1 cellular context compared by ENCODE assay signal in the genomic region with DNA sequence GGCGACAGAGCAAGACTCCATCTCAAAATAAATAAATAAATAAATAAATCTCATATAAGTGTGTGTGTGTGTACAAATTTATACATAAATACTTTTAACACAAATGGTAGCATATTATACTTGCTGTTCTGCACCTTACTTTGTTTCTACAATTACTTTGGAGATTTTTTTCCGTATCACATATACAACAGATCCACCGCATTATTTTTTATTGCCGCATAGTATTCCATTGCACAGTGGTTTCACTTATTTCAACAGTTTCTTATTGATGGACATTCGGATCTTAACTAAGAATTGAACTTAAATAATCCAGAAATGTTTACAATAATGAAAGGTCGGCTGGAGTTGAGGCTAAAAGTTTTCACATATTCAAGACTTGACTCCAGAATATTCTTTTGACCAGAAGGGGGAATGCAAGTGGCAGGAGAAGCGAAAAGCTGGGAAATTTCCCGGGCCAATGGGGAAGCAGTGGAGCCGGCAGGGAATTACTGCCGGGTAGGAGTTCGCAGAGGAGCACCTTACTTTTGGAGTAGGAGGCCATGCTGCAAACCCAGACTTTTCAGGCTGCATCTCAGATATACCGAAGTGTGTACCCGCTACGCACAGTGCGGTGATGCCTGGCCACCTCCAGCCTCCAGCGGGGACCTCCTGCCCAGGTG.
TF ChIP-seq lines count a peak whose summit lies in the region.

No MANE protein-coding gene starts in this region.

TF ChIP-seq in HEK293, 187 proteins besides CTCF, POLR2A, EP300 and RAD21 (continued from another document and continues in another):
- TF ChIP-seq ZNF785 (tag by site-specific recombination; IDR thresholded peaks at IDR 0.05) (no peak), FEZF1 (tag by site-specific recombination; IDR thresholded peaks at IDR 0.05) (no peak), KLF7 (tag by site-specific recombination; IDR thresholded peaks at IDR 0.05; ENCODE audit: borderline replicate concordance) (no peak), WT1 (tag by site-specific recombination; IDR thresholded peaks at IDR 0.05) (no peak), ZFP37 (tag by site-specific recombination; IDR thresholded peaks at IDR 0.05) (no peak), ZNF623 (tag by site-specific recombination; IDR thresholded peaks at IDR 0.05) (no peak), ZNF155 (tag by site-specific recombination; IDR thresholded peaks at IDR 0.05) (no peak), ZNF37A (tag by site-specific recombination; IDR thresholded peaks at IDR 0.05) (no peak), ZNF202 (tag by site-specific recombination; IDR thresholded peaks at IDR 0.05; ENCODE audit: borderline replicate concordance) (no peak), ZNF501 (tag by site-specific recombination; IDR thresholded peaks at IDR 0.05) (no peak), ZBTB21 (tag by site-specific recombination; IDR thresholded peaks at IDR 0.05) (no peak), ZNF175 (tag by site-specific recombination; IDR thresholded peaks at IDR 0.05) (no peak), MEIS1 (CRISPR knock-in tag; IDR thresholded peaks at IDR 0.05; ENCODE audit: borderline replicate concordance) (no peak), ZBTB8A (tag by site-specific recombination; IDR thresholded peaks at IDR 0.05) (no peak), ZNF707 (tag by site-specific recombination; IDR thresholded peaks at IDR 0.05) (no peak), GLI2 (tag by site-specific recombination; IDR thresholded peaks at IDR 0.05; ENCODE audit: borderline replicate concordance, low read depth) (no peak), ZFP3 (tag by site-specific recombination; IDR thresholded peaks at IDR 0.05; ENCODE audit: low read depth) (peak; percentile 90), REPIN1 (tag by site-specific recombination; IDR thresholded peaks at IDR 0.05; ENCODE audit: low read depth) (no peak), ZBTB48 (tag by site-specific recombination; IDR thresholded peaks at IDR 0.05) (no peak), SP7 (tag by site-specific recombination; IDR thresholded peaks at IDR 0.05) (no peak), ZBTB1 (tag by site-specific recombination; IDR thresholded peaks at IDR 0.05) (no peak), GLIS2 (tag by site-specific recombination; IDR thresholded peaks at IDR 0.05) (no peak), ZNF48 (tag by site-specific recombination; IDR thresholded peaks at IDR 0.05) (no peak)
- TF ChIP-seq, protein P1, sequence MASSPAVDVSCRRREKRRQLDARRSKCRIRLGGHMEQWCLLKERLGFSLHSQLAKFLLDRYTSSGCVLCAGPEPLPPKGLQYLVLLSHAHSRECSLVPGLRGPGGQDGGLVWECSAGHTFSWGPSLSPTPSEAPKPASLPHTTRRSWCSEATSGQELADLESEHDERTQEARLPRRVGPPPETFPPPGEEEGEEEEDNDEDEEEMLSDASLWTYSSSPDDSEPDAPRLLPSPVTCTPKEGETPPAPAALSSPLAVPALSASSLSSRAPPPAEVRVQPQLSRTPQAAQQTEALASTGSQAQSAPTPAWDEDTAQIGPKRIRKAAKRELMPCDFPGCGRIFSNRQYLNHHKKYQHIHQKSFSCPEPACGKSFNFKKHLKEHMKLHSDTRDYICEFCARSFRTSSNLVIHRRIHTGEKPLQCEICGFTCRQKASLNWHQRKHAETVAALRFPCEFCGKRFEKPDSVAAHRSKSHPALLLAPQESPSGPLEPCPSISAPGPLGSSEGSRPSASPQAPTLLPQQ (tag by site-specific recombination; IDR thresholded peaks at IDR 0.05) = no peak
- TF ChIP-seq, protein P2, sequence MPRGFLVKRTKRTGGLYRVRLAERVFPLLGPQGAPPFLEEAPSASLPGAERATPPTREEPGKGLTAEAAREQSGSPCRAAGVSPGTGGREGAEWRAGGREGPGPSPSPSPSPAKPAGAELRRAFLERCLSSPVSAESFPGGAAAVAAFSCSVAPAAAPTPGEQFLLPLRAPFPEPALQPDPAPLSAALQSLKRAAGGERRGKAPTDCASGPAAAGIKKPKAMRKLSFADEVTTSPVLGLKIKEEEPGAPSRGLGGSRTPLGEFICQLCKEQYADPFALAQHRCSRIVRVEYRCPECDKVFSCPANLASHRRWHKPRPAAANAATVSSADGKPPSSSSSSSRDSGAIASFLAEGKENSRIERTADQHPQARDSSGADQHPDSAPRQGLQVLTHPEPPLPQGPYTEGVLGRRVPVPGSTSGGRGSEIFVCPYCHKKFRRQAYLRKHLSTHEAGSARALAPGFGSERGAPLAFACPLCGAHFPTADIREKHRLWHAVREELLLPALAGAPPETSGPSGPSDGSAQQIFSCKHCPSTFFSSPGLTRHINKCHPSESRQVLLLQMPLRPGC (tag by site-specific recombination; IDR thresholded peaks at IDR 0.05) = no peak
- TF ChIP-seq, protein P3, sequence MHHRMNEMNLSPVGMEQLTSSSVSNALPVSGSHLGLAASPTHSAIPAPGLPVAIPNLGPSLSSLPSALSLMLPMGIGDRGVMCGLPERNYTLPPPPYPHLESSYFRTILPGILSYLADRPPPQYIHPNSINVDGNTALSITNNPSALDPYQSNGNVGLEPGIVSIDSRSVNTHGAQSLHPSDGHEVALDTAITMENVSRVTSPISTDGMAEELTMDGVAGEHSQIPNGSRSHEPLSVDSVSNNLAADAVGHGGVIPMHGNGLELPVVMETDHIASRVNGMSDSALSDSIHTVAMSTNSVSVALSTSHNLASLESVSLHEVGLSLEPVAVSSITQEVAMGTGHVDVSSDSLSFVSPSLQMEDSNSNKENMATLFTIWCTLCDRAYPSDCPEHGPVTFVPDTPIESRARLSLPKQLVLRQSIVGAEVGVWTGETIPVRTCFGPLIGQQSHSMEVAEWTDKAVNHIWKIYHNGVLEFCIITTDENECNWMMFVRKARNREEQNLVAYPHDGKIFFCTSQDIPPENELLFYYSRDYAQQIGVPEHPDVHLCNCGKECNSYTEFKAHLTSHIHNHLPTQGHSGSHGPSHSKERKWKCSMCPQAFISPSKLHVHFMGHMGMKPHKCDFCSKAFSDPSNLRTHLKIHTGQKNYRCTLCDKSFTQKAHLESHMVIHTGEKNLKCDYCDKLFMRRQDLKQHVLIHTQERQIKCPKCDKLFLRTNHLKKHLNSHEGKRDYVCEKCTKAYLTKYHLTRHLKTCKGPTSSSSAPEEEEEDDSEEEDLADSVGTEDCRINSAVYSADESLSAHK (tag by site-specific recombination; IDR thresholded peaks at IDR 0.05) = peak; percentile 60; the same call in 1 of the 2 replicates
- TF ChIP-seq, protein P4, sequence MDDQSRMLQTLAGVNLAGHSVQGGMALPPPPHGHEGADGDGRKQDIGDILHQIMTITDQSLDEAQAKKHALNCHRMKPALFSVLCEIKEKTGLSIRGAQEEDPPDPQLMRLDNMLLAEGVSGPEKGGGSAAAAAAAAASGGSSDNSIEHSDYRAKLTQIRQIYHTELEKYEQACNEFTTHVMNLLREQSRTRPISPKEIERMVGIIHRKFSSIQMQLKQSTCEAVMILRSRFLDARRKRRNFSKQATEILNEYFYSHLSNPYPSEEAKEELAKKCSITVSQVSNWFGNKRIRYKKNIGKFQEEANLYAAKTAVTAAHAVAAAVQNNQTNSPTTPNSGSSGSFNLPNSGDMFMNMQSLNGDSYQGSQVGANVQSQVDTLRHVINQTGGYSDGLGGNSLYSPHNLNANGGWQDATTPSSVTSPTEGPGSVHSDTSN (CRISPR knock-in tag; IDR thresholded peaks at IDR 0.05) = no peak
- TF ChIP-seq, protein P5, sequence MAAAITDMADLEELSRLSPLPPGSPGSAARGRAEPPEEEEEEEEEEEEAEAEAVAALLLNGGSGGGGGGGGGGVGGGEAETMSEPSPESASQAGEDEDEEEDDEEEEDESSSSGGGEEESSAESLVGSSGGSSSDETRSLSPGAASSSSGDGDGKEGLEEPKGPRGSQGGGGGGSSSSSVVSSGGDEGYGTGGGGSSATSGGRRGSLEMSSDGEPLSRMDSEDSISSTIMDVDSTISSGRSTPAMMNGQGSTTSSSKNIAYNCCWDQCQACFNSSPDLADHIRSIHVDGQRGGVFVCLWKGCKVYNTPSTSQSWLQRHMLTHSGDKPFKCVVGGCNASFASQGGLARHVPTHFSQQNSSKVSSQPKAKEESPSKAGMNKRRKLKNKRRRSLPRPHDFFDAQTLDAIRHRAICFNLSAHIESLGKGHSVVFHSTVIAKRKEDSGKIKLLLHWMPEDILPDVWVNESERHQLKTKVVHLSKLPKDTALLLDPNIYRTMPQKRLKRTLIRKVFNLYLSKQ (tag by site-specific recombination; IDR thresholded peaks at IDR 0.05; ENCODE audit: borderline replicate concordance) = no peak
- TF ChIP-seq, protein P6, sequence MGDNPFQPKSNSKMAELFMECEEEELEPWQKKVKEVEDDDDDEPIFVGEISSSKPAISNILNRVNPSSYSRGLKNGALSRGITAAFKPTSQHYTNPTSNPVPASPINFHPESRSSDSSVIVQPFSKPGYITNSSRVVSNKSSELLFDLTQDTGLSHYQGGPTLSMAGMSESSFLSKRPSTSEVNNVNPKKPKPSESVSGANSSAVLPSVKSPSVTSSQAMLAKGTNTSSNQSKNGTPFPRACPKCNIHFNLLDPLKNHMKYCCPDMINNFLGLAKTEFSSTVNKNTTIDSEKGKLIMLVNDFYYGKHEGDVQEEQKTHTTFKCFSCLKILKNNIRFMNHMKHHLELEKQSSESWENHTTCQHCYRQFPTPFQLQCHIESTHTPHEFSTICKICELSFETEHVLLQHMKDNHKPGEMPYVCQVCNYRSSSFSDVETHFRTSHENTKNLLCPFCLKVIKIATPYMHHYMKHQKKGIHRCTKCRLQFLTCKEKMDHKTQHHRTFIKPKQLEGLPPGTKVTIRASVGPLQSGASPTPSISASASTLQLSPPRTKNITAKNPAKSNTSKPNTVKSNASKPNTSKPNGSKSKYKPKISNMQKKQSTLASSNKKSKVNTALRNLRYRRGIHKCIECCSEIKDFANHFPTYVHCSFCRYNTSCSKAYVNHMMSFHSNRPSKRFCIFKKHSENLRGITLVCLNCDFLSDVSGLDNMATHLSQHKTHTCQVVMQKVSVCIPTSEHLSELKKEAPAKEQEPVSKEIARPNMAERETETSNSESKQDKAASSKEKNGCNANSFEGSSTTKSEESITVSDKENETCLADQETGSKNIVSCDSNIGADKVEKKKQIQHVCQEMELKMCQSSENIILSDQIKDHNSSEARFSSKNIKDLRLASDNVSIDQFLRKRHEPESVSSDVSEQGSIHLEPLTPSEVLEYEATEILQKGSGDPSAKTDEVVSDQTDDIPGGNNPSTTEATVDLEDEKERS (tag by site-specific recombination; IDR thresholded peaks at IDR 0.05) = no peak
- TF ChIP-seq, protein P7, sequence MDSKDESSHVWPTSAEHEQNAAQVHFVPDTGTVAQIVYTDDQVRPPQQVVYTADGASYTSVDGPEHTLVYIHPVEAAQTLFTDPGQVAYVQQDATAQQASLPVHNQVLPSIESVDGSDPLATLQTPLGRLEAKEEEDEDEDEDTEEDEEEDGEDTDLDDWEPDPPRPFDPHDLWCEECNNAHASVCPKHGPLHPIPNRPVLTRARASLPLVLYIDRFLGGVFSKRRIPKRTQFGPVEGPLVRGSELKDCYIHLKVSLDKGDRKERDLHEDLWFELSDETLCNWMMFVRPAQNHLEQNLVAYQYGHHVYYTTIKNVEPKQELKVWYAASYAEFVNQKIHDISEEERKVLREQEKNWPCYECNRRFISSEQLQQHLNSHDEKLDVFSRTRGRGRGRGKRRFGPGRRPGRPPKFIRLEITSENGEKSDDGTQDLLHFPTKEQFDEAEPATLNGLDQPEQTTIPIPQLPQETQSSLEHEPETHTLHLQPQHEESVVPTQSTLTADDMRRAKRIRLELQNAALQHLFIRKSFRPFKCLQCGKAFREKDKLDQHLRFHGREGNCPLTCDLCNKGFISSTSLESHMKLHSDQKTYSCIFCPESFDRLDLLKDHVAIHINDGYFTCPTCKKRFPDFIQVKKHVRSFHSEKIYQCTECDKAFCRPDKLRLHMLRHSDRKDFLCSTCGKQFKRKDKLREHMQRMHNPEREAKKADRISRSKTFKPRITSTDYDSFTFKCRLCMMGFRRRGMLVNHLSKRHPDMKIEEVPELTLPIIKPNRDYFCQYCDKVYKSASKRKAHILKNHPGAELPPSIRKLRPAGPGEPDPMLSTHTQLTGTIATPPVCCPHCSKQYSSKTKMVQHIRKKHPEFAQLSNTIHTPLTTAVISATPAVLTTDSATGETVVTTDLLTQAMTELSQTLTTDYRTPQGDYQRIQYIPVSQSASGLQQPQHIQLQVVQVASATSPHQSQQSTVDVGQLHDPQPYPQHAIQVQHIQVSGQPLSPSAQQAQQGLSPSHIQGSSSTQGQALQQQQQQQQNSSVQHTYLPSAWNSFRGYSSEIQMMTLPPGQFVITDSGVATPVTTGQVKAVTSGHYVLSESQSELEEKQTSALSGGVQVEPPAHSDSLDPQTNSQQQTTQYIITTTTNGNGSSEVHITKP (tag by site-specific recombination; IDR thresholded peaks at IDR 0.05) = peak; percentile 48; the same call in 1 of the 2 replicates
- TF ChIP-seq, protein P8, sequence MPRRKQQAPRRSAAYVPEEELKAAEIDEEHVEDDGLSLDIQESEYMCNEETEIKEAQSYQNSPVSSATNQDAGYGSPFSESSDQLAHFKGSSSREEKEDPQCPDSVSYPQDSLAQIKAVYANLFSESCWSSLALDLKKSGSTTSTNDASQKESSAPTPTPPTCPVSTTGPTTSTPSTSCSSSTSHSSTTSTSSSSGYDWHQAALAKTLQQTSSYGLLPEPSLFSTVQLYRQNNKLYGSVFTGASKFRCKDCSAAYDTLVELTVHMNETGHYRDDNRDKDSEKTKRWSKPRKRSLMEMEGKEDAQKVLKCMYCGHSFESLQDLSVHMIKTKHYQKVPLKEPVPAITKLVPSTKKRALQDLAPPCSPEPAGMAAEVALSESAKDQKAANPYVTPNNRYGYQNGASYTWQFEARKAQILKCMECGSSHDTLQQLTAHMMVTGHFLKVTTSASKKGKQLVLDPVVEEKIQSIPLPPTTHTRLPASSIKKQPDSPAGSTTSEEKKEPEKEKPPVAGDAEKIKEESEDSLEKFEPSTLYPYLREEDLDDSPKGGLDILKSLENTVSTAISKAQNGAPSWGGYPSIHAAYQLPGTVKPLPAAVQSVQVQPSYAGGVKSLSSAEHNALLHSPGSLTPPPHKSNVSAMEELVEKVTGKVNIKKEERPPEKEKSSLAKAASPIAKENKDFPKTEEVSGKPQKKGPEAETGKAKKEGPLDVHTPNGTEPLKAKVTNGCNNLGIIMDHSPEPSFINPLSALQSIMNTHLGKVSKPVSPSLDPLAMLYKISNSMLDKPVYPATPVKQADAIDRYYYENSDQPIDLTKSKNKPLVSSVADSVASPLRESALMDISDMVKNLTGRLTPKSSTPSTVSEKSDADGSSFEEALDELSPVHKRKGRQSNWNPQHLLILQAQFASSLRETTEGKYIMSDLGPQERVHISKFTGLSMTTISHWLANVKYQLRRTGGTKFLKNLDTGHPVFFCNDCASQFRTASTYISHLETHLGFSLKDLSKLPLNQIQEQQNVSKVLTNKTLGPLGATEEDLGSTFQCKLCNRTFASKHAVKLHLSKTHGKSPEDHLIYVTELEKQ (tag by site-specific recombination; IDR thresholded peaks at IDR 0.05; ENCODE audit: borderline replicate concordance) = no peak
- TF ChIP-seq, protein P9, sequence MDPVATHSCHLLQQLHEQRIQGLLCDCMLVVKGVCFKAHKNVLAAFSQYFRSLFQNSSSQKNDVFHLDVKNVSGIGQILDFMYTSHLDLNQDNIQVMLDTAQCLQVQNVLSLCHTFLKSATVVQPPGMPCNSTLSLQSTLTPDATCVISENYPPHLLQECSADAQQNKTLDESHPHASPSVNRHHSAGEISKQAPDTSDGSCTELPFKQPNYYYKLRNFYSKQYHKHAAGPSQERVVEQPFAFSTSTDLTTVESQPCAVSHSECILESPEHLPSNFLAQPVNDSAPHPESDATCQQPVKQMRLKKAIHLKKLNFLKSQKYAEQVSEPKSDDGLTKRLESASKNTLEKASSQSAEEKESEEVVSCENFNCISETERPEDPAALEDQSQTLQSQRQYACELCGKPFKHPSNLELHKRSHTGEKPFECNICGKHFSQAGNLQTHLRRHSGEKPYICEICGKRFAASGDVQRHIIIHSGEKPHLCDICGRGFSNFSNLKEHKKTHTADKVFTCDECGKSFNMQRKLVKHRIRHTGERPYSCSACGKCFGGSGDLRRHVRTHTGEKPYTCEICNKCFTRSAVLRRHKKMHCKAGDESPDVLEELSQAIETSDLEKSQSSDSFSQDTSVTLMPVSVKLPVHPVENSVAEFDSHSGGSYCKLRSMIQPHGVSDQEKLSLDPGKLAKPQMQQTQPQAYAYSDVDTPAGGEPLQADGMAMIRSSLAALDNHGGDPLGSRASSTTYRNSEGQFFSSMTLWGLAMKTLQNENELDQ (tag by site-specific recombination; IDR thresholded peaks at IDR 0.05; ENCODE audit: low read depth) = no peak
